ENCODE assay signal across 9 cellular contexts in genomic region chr4:2745516-2745915, GRCh38. TPM values are rescaled to one million over a fixed set of nuclear protein-coding genes. Genes with fewer than 3 reads are reported as not detected.
DNase-seq lines count a peak whose midpoint lies in the region; ATAC-seq, FAIRE-seq and TF ChIP-seq lines count a peak whose summit lies in the region.
"Had no signal": no experiment of that assay in that cellular context is flagged by ENCODE, and none has a peak within 500 bp of the region (broad histone marks: within the 10 kb centered on the region; RNA-seq: fewer than 3 reads in every experiment).

No MANE protein-coding gene starts in this region.

- H3K27me3 ChIP-seq in keratinocyte (ENCODE audit: control insufficient read depth, extremely low read depth, insufficient read depth, low read length) (no peaks in the 10 kb centered on the region), upper lobe of left lung (no peaks in the 10 kb centered on the region)

- H3K4me3 ChIP-seq in keratinocyte (ENCODE audit: control insufficient read depth in 2 of 3, extremely low read depth in 1 of 3, insufficient read depth in 2 of 3, low read depth in 1 of 3, low read length in 3 of 3) (no peak overlapping the region), upper lobe of left lung (no peak overlapping the region)

- H3K27ac Mint-ChIP-seq in stimulated activated naive CD8-positive, alpha-beta T cell treated with anti-CD3 and anti-CD28 coated beads, Interleukin-15, Interleukin-2, amounts not matched to agents 100 ng/mL and 50 ng/mL, for 24 hours = peak overlapping the region; percentile 93
- peak overlapping the region; percentile 83 for H3K27ac Mint-ChIP-seq in activated CD8-positive, alpha-beta T cell treated with anti-CD3 and anti-CD28 coated beads, Interleukin-2, amount 10 ng/mL, durations not matched to agents 7 days and 5 days

- no peaks in the 10 kb centered on the region for H3K9me3 Mint-ChIP-seq in stimulated activated naive CD8-positive, alpha-beta T cell treated with anti-CD3 and anti-CD28 coated beads, Interleukin-15, Interleukin-2, amounts not matched to agents 100 ng/mL and 50 ng/mL, for 24 hours
- no peaks in the 10 kb centered on the region for H3K9me3 Mint-ChIP-seq in activated CD8-positive, alpha-beta T cell treated with anti-CD3 and anti-CD28 coated beads, Interleukin-2, amount 10 ng/mL, durations not matched to agents 7 days and 5 days (ENCODE audit: insufficient read depth)

- H3K4me3 Mint-ChIP-seq in stimulated activated naive CD8-positive, alpha-beta T cell treated with anti-CD3 and anti-CD28 coated beads, Interleukin-15, Interleukin-2, amounts not matched to agents 100 ng/mL and 50 ng/mL, for 24 hours = peak overlapping the region; percentile 61
- no peak overlapping the region for H3K4me3 Mint-ChIP-seq in activated CD8-positive, alpha-beta T cell treated with anti-CD3 and anti-CD28 coated beads, Interleukin-2, amount 10 ng/mL, durations not matched to agents 7 days and 5 days

- CTCF ChIA-PET in activated CD8-positive, alpha-beta T cell treated with anti-CD3 and anti-CD28 coated beads, Interleukin-2, amount 10 ng/mL, durations not matched to agents 7 days and 5 days (lab: Charles Lee) = interaction anchor here (0.9 to 1.6 kb wide), 4 partner anchors 10 to 232 kb away, joined by 3 to 7 read pairs (median 4); no protein-coding TSS in a partner anchor

- DNase-seq in stimulated activated naive CD8-positive, alpha-beta T cell treated with anti-CD3 and anti-CD28 coated beads, Interleukin-15, Interleukin-2, amounts not matched to agents 100 U/mL and 50 U/mL, for 24 hours = no peak
- no peak for DNase-seq in activated CD8-positive, alpha-beta T cell treated with anti-CD3 and anti-CD28 coated beads, Interleukin-2, amount 10 ng/mL, durations not matched to agents 7 days and 5 days
- DNase-seq in keratinocyte (ENCODE audit: low read depth, low spot score) (no peak), upper lobe of left lung (no peak), OCI-M2 (lab: John Stamatoyannopoulos, UW; ENCODE audit: unreplicated experiment) (no peak), amniotic stem cell (lab: John Stamatoyannopoulos, UW) (no peak)
- DNase-seq: kidney glomerular epithelial cell had no signal

- TF ChIP-seq POLR2A in upper lobe of left lung (IDR thresholded peaks at IDR 0.05) = no peak

- ATAC-seq in stimulated activated naive CD8-positive, alpha-beta T cell treated with anti-CD3 and anti-CD28 coated beads, Interleukin-15, Interleukin-2, amounts not matched to agents 100 U/mL and 50 U/mL, for 24 hours = no peak
- no peak for ATAC-seq in activated CD8-positive, alpha-beta T cell treated with anti-CD3 and anti-CD28 coated beads, Interleukin-2, amount 10 ng/mL, durations not matched to agents 7 days and 5 days
- ATAC-seq in upper lobe of left lung (ENCODE audit: low FRiP score in 2 of 2) (no peak), GM19452 (IDR thresholded peaks at IDR 0.05; ENCODE audit: unreplicated experiment) (no peak)

- peaks cover 3% of the 10 kb centered on the region for H3K9me1 ChIP-seq in keratinocyte (ENCODE audit: control insufficient read depth, extremely low read depth, insufficient read depth, low read length)

- peaks cover 32 to 49% of the 10 kb centered on the region in 2 experiments for H3K36me3 ChIP-seq in keratinocyte (ENCODE audit: control insufficient read depth in 2 of 2, extremely low read depth in 1 of 2, insufficient read depth in 2 of 2, low read length in 2 of 2)
- H3K36me3 ChIP-seq in upper lobe of left lung = peaks cover 10 to 71% (median 57%) of the 10 kb centered on the region in 4 donors

- TF ChIP-seq EP300 in upper lobe of left lung (IDR thresholded peaks at IDR 0.05) = no peak

- H3K79me2 ChIP-seq in keratinocyte (ENCODE audit: control insufficient read depth, insufficient read depth, low read length) = peaks cover 8% of the 10 kb centered on the region

- H3K9me3 ChIP-seq in keratinocyte (ENCODE audit: control insufficient read depth, low read depth, low read length) (no peaks in the 10 kb centered on the region), upper lobe of left lung (no peaks in the 10 kb centered on the region)

- no peaks in the 10 kb centered on the region for H4K20me1 ChIP-seq in keratinocyte (ENCODE audit: control insufficient read depth, extremely low read depth, insufficient read depth, low read length)

- FAIRE-seq in keratinocyte (lab: Jason Lieb, UNC) = no peak

- H3K9ac ChIP-seq in keratinocyte (ENCODE audit: control insufficient read depth, extremely low read depth, insufficient read depth, low read length) = peak overlapping the region; percentile 59

- H3K27ac ChIP-seq in keratinocyte (ENCODE audit: control insufficient read depth, insufficient read depth, low read length) (peak overlapping the region; percentile 65), upper lobe of left lung (peak overlapping the region; percentile 36 to 65 (median 46))

- H3K27me3 Mint-ChIP-seq in stimulated activated naive CD8-positive, alpha-beta T cell treated with anti-CD3 and anti-CD28 coated beads, Interleukin-15, Interleukin-2, amounts not matched to agents 100 ng/mL and 50 ng/mL, for 24 hours = no peaks in the 10 kb centered on the region
- H3K27me3 Mint-ChIP-seq in activated CD8-positive, alpha-beta T cell treated with anti-CD3 and anti-CD28 coated beads, Interleukin-2, amount 10 ng/mL, durations not matched to agents 7 days and 5 days (ENCODE audit: low read depth) = no peaks in the 10 kb centered on the region

- 95 to 98% methylated on average over 5 of the region's 5 CpGs for WGBS in upper lobe of left lung, 2 donors

- peaks cover 68% of the 10 kb centered on the region for H3K4me1 Mint-ChIP-seq in stimulated activated naive CD8-positive, alpha-beta T cell treated with anti-CD3 and anti-CD28 coated beads, Interleukin-15, Interleukin-2, amounts not matched to agents 100 ng/mL and 50 ng/mL, for 24 hours (ENCODE audit: low read depth)
- H3K4me1 Mint-ChIP-seq in activated CD8-positive, alpha-beta T cell treated with anti-CD3 and anti-CD28 coated beads, Interleukin-2, amount 10 ng/mL, durations not matched to agents 7 days and 5 days (ENCODE audit: low read depth) = peaks cover 33% of the 10 kb centered on the region

- H3K4me1 ChIP-seq in keratinocyte (ENCODE audit: control insufficient read depth, extremely low read depth, insufficient read depth, low read length) (peaks cover 27% of the 10 kb centered on the region), upper lobe of left lung (peaks cover 13 to 20% (median 18%) of the 10 kb centered on the region in 4 donors)

- dilution Hi-C loops in keratinocyte (cut with MboI; ENCODE audit: extremely low pct_ligation_motif_present, low sequenced_read_pairs) = no loop called here

- TF ChIP-seq CTCF in keratinocyte (optimal IDR thresholded peaks at IDR 0.05 in 1 of 3, IDR thresholded peaks at IDR 0.05 in 1 of 3, conservative IDR thresholded peaks at IDR 0.05 in 1 of 3; ENCODE audit: extremely low read depth in 1 of 3, insufficient read depth in 2 of 3, low read length in 3 of 3) = no peak
- TF ChIP-seq CTCF in upper lobe of left lung (IDR thresholded peaks at IDR 0.05) = no peak

- H2AFZ ChIP-seq in keratinocyte (ENCODE audit: control insufficient read depth, low read length) = no peak overlapping the region

- H3K36me3 Mint-ChIP-seq in stimulated activated naive CD8-positive, alpha-beta T cell treated with anti-CD3 and anti-CD28 coated beads, Interleukin-15, Interleukin-2, amounts not matched to agents 100 ng/mL and 50 ng/mL, for 24 hours (ENCODE audit: low read depth) = peaks cover 55% of the 10 kb centered on the region
- peaks cover 52% of the 10 kb centered on the region for H3K36me3 Mint-ChIP-seq in activated CD8-positive, alpha-beta T cell treated with anti-CD3 and anti-CD28 coated beads, Interleukin-2, amount 10 ng/mL, durations not matched to agents 7 days and 5 days (ENCODE audit: low read depth)

- POLR2A ChIA-PET in activated CD8-positive, alpha-beta T cell treated with anti-CD3 and anti-CD28 coated beads, Interleukin-2, amount 10 ng/mL, durations not matched to agents 7 days and 5 days (lab: Charles Lee) = interaction anchor here (0.5 to 2.1 kb wide), 5 partner anchors 10 to 276 kb away, joined by 3 to 7 read pairs (median 4); partner anchors contain the start of genes RNF4 and TNIP2

- H3K4me2 ChIP-seq in keratinocyte (ENCODE audit: control insufficient read depth, extremely low read depth, insufficient read depth, low read depth, low read length) = no peak overlapping the region

RNA-seq across cellular contexts. Expression of gene TNIP2, which starts 10.6 kb away (rescaled TPM):
- total RNA-seq in activated CD8-positive, alpha-beta T cell treated with anti-CD3 and anti-CD28 coated beads, Interleukin-2, amount 10 ng/mL, durations not matched to agents 7 days and 5 days = 10 to 100 TPM; 42.3 to 44.3 TPM
- polyA plus RNA-seq in keratinocyte = 22.6 to 23.1 TPM (median 23.1 TPM) in 3 replicates
- 33.1 TPM for polyA plus RNA-seq in keratinocyte (2011; ENCODE audit: low read depth)
- 11.7 and 26.0 TPM in 2 replicates for polyA plus RNA-seq in keratinocyte (2011; cell fraction: cytosol; rRNA removed)
- 41.6 and 42.8 TPM in 2 replicates for polyA plus RNA-seq in keratinocyte (2011; cell fraction: nucleus; rRNA removed)
- 21.2 and 26.8 TPM in 2 replicates for polyA plus RNA-seq in keratinocyte (2012; ENCODE audit: low replicate concordance)
- polyA minus RNA-seq in keratinocyte = 7.6 to 13.0 TPM (median 9.8 TPM) in 3 replicates
- polyA minus RNA-seq in keratinocyte (2011; cell fraction: cytosol; rRNA and poly(A)+ RNA removed) = 15.9 TPM
- polyA minus RNA-seq in keratinocyte (2011; cell fraction: nucleus; rRNA and poly(A)+ RNA removed) = 10.3 and 12.2 TPM in 2 replicates
- 10 to 100 TPM; 39.4 to 87.1 (median 60.1) TPM for total RNA-seq in upper lobe of left lung

RNA-seq across cellular contexts. Expression of gene SH3BP2, which starts 47.4 kb away (rescaled TPM):
- 10 to 100 TPM; 88.2 to 93.0 TPM for total RNA-seq in activated CD8-positive, alpha-beta T cell treated with anti-CD3 and anti-CD28 coated beads, Interleukin-2, amount 10 ng/mL, durations not matched to agents 7 days and 5 days
- 7.2 to 21.6 TPM (median 11.2 TPM) in 3 replicates for polyA plus RNA-seq in keratinocyte
- polyA plus RNA-seq in keratinocyte (2011; ENCODE audit: low read depth) = 20.2 TPM
- polyA plus RNA-seq in keratinocyte (2011; cell fraction: cytosol; rRNA removed) = 5.6 and 7.6 TPM in 2 replicates
- polyA plus RNA-seq in keratinocyte (2011; cell fraction: nucleus; rRNA removed) = 67.9 and 68.0 TPM in 2 replicates
- 6.1 and 23.4 TPM in 2 replicates for polyA plus RNA-seq in keratinocyte (2012; ENCODE audit: low replicate concordance)
- 33.4 to 47.9 TPM (median 41.4 TPM) in 3 replicates for polyA minus RNA-seq in keratinocyte
- 16.1 TPM for polyA minus RNA-seq in keratinocyte (2011; cell fraction: cytosol; rRNA and poly(A)+ RNA removed)
- polyA minus RNA-seq in keratinocyte (2011; cell fraction: nucleus; rRNA and poly(A)+ RNA removed) = 25.6 and 34.7 TPM in 2 replicates
- 100 to 1,000 TPM in 3 of 6 donors, 10 to 100 TPM in 3; 59.1 to 358 (median 103) TPM for total RNA-seq in upper lobe of left lung
